9 cellular contexts compared by ENCODE assay signal in the genomic region with DNA sequence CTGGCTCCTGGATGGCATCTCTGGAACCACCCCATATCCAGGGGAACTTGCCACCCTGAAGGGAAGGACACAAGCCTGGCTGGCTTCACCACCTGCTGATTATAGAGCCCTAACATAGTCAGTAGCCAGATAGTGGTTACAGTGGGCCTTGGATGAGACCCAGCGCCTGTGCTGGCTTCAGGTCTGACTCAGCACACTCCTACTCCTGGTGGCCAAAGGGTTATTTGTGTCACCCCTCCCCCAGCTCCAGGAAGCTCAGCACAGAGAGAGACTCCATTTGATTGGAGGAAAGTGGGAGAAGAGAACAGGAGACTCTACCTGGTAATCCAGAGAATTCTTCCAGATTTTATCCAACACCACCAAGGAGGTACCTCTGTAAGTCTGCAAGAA. TPM values are rescaled to one million over a fixed set of nuclear protein-coding genes. Genes with fewer than 3 reads are reported as not detected.
DNase-seq lines count a peak whose midpoint lies in the region; ATAC-seq and TF ChIP-seq lines count a peak whose summit lies in the region.
"Had no signal": no experiment of that assay in that cellular context is flagged by ENCODE, and none has a peak within 500 bp of the region (broad histone marks: within the 10 kb centered on the region; RNA-seq: fewer than 3 reads in every experiment).

No MANE protein-coding gene starts in this region.

- peaks cover 5% of the 10 kb centered on the region for H3K9me3 Mint-ChIP-seq in Calu3 (ENCODE audit: low read depth, unreplicated experiment)

- ATAC-seq in GM21737 (IDR thresholded peaks at IDR 0.05; ENCODE audit: unreplicated experiment), result peak; percentile 52

- no peaks in the 10 kb centered on the region for H3K36me3 Mint-ChIP-seq in Calu3 (ENCODE audit: insufficient read depth, unreplicated experiment)

- peaks cover 0 to 35% (median 0%) of the 10 kb centered on the region in 4 donors for H3K4me1 ChIP-seq in tibial nerve

- no TSS peak for BruUV-seq in Calu3 (replicated peaks; lab: Mats Ljungman, UMichigan)

- peaks cover 0 to 24% (median 0%) of the 10 kb centered on the region in 3 donors for H3K36me3 ChIP-seq in tibial nerve

- intact Hi-C loops in Calu3 (cut with micrococcal nuclease; ENCODE audit: unreplicated experiment), result no loop called here

- no peak overlapping the region for H3K27ac ChIP-seq in tibial nerve

- H3K4me1 Mint-ChIP-seq in Calu3 (ENCODE audit: low read depth, unreplicated experiment), result peaks cover 25% of the 10 kb centered on the region

- H3K27me3 ChIP-seq in tibial nerve, result no peaks in the 10 kb centered on the region

- TF ChIP-seq CTCF in Calu3 (IDR thresholded peaks at IDR 0.05; ENCODE audit: unreplicated experiment) (no peak), tibial nerve (IDR thresholded peaks at IDR 0.05) (no peak)

- peaks cover 0 to 29% (median 5%) of the 10 kb centered on the region in 4 donors for H3K9me3 ChIP-seq in tibial nerve

- H3K4me3 Mint-ChIP-seq in Calu3 (ENCODE audit: low read depth, unreplicated experiment), result peak overlapping the region; percentile 35

- DNase-seq in Calu3 (peak; percentile 24), LoVo (ENCODE audit: low spot score) (peak; percentile 20), glomerular visceral epithelial cell (ENCODE audit: extremely low spot score) (peak; percentile 76), cerebellum (ENCODE audit: low spot score) (no peak), AML-193 (lab: John Stamatoyannopoulos, UW) (no peak), NCI-H82 (lab: John Stamatoyannopoulos, UW) (no peak), tibial nerve (ENCODE audit: low spot score in 2 of 2) (no peak)
- DNase-seq: NCI-H1436 treated with DMSO at 0.1 percent for 48 hours had no signal

- H3K27me3 Mint-ChIP-seq in Calu3 (ENCODE audit: unreplicated experiment), result no peaks in the 10 kb centered on the region

- H3K4me3 ChIP-seq in tibial nerve, result no peak overlapping the region

- CTCF ChIA-PET in Calu3 (lab: Charles Lee), result no interaction called here

- WGBS in tibial nerve, 2 donors, result 91 to 100% methylated on average over 1 of the region's 1 CpG

- peak overlapping the region; percentile 60 for H3K27ac Mint-ChIP-seq in Calu3 (ENCODE audit: unreplicated experiment)

- no peak for TF ChIP-seq POLR2A in tibial nerve (IDR thresholded peaks at IDR 0.05)

- TF ChIP-seq EP300 in tibial nerve (IDR thresholded peaks at IDR 0.05), result no peak

RNA-seq across cellular contexts. Expression of a gene that starts 12.8 kb away (rescaled TPM):
- total RNA-seq in Calu3 (2022) (63.1 and 72.9 TPM in 2 replicates), cerebellum (125 TPM), tibial nerve (10 to 100 TPM; 50.8 to 97.3 (median 76.9) TPM)

Comparison
In these comparisons a context has a peak if more than half of its experiments do, and no peak if none do; other contexts are left out.
1. DNase-seq: peak in Calu3 (single experiment), LoVo (single experiment) and glomerular visceral epithelial cell (single experiment); none in cerebellum (single experiment), AML-193 (0 of 2), NCI-H82 (single experiment) and tibial nerve (0 of 2).